ENCODE assay signal across 31 cellular contexts in genomic region chr4:38957239-38957815, GRCh38.
A peak's percentile ranks its signal among the peaks of the same experiment; 100 is the strongest.
DNase-seq lines count a peak whose midpoint lies in the region; ATAC-seq, FAIRE-seq and TF ChIP-seq lines count a peak whose summit lies in the region.
"Had no signal": no experiment of that assay in that cellular context is flagged by ENCODE, and none has a peak within 500 bp of the region (broad histone marks: within the 10 kb centered on the region; RNA-seq: fewer than 3 reads in every experiment).

No MANE protein-coding gene starts in this region.

- no peak overlapping the region for H3K4me3 ChIP-seq in right cardiac atrium (ENCODE audit: low read length)
- no peak overlapping the region for H3K4me3 ChIP-seq in GM12878
- H3K4me3 ChIP-seq in sigmoid colon, result no peak overlapping the region
- H3K4me3 ChIP-seq in spleen, result no peak overlapping the region
- H3K4me3 ChIP-seq: gastrocnemius medialis, GM23338, prostate gland, skin epidermis, stomach, tibial nerve had no signal

- intact Hi-C loops in left ventricle myocardium superior (cut with micrococcal nuclease), result no loop called here
- intact Hi-C loops in right cardiac atrium (cut with DNase I), result no loop called here
- intact Hi-C loops in GM12878 (cut with micrococcal nuclease; ENCODE audit: unreplicated experiment), result no loop called here
- intact Hi-C loops in sigmoid colon (cut with DNase I), result no loop called here
- intact Hi-C loops in Calu3 (cut with micrococcal nuclease; ENCODE audit: unreplicated experiment), result no loop called here
- intact Hi-C loops in spleen (cut with DNase I; ENCODE audit: low total_unique reads), result no loop called here

- ATAC-seq in activated CD4-positive, CD25-positive, alpha-beta regulatory T cell treated with anti-CD3 and anti-CD28 coated beads, Interleukin-2, amount 50 U/mL, for 24 hours, result peak; percentile 6 to 18
- peak; percentile 42 for ATAC-seq in left ventricle myocardium superior
- ATAC-seq in right cardiac atrium, result no peak
- peak; percentile 25 for ATAC-seq in GM12878
- ATAC-seq: activated CD8-positive, alpha-beta T cell treated with anti-CD3 and anti-CD28 coated beads, Interleukin-2, amount 10 ng/mL, durations not matched to agents 7 days and 5 days; esophagus mucosa; gastrocnemius medialis; GM23338; SK-N-SH treated with all-trans-retinoic acid at 6 μM for 48 hours had no signal

- peaks cover 2% of the 10 kb centered on the region for H3K9me3 Mint-ChIP-seq in Calu3 (ENCODE audit: low read depth, unreplicated experiment)
- H3K9me3 Mint-ChIP-seq: endodermal cell, GM23338 had no signal

- no peak overlapping the region for H3K9ac ChIP-seq in GM12878 (ENCODE audit: control insufficient read depth, insufficient read depth, low read length)

- H4K20me1 ChIP-seq in GM12878 (ENCODE audit: control insufficient read depth, insufficient read depth), result no peaks in the 10 kb centered on the region

- H3K4me1 ChIP-seq in right cardiac atrium (ENCODE audit: control insufficient read depth, insufficient read depth, low read length), result no peaks in the 10 kb centered on the region
- peaks cover 6% of the 10 kb centered on the region; the same call in 1 of the 2 replicates for H3K4me1 ChIP-seq in GM12878 (ENCODE audit: control insufficient read depth, insufficient read depth, low read length)
- H3K4me1 ChIP-seq in sigmoid colon, result peaks cover 0 to 23% (median 14%) of the 10 kb centered on the region in 4 donors
- H3K4me1 ChIP-seq in spleen, result no peaks in the 10 kb centered on the region
- H3K4me1 ChIP-seq: gastrocnemius medialis, prostate gland had no signal

- H3K79me2 ChIP-seq in GM12878 (ENCODE audit: control insufficient read depth, insufficient read depth, low read length), result no peaks in the 10 kb centered on the region

- TF ChIP-seq CTCF in GM12878 (IDR thresholded peaks at IDR 0.05 in 2 of 3, conservative IDR thresholded peaks at IDR 0.05 in 1 of 3; ENCODE audit: control insufficient read depth in 2 of 3, extremely low read depth in 1 of 3, insufficient read depth in 1 of 3, low read depth in 3 of 3, low read length in 3 of 3) (no peak), sigmoid colon (IDR thresholded peaks at IDR 0.05) (no peak), Calu3 (IDR thresholded peaks at IDR 0.05; ENCODE audit: unreplicated experiment) (no peak), spleen (IDR thresholded peaks at IDR 0.05 in 8 of 11, conservative IDR thresholded peaks at IDR 0.05 in 3 of 11) (no peak)

- WGBS in right cardiac atrium, result 58% methylated on average over 7 of the region's 7 CpGs
- WGBS in GM12878 (ENCODE audit: insufficient coverage, insufficient replicate concordance, low lambda C conversion rate, missing lambda C conversion rate), result 67% methylated on average over 7 of the region's 7 CpGs
- WGBS in sigmoid colon, 2 donors, result 66 to 70% methylated on average over 7 of the region's 7 CpGs
- WGBS in spleen, 5 donors, result 67 to 74% (median 72%) methylated on average over 7 of the region's 7 CpGs

- SMC1A ChIA-PET in GM12878 (lab: Charles Lee; ENCODE audit: uncharacterized antibody, unreplicated experiment), result no interaction called here

- BruUV-seq in GM12878 (replicated peaks; lab: Mats Ljungman, UMichigan) (no TSS peak), Calu3 (replicated peaks; lab: Mats Ljungman, UMichigan) (no TSS peak)

- no peaks in the 10 kb centered on the region for H3K4me1 Mint-ChIP-seq in Calu3 (ENCODE audit: low read depth, unreplicated experiment)
- H3K4me1 Mint-ChIP-seq: activated naive CD4-positive, alpha-beta T cell treated with anti-CD3 and anti-CD28 coated beads, Interleukin-2, amount 50 U/mL, for 24 hours; CD14-positive monocyte; endodermal cell; GM23338 had no signal

- H2AFZ ChIP-seq in GM12878 (ENCODE audit: control insufficient read depth, low read depth, low read length), result 0 out of 2 replicates have a peak overlapping the region, but pooled peaks have one; percentile 24

- no peak overlapping the region for H3K4me3 Mint-ChIP-seq in Calu3 (ENCODE audit: low read depth, unreplicated experiment)
- H3K4me3 Mint-ChIP-seq: activated CD8-positive, alpha-beta T cell treated with anti-CD3 and anti-CD28 coated beads, Interleukin-2, amount 10 ng/mL, durations not matched to agents 7 days and 5 days; activated naive CD4-positive, alpha-beta T cell treated with anti-CD3 and anti-CD28 coated beads, Interleukin-2, amount 50 U/mL, for 24 hours; CD14-positive monocyte; dendritic cell treated with granulocyte-macrophage colony-stimulating factor and Interleukin-4, amounts not matched to agents 40 ng/mL and 50 ng/mL, for 4 days; endodermal cell; GM23338 had no signal

- TF ChIP-seq EP300 in GM12878 (IDR thresholded peaks at IDR 0.05; ENCODE audit: borderline replicate concordance in 1 of 2, control insufficient read depth in 1 of 2, low read depth in 2 of 2, low read length in 2 of 2) (no peak), sigmoid colon (IDR thresholded peaks at IDR 0.05) (no peak)

- FAIRE-seq in GM12878 (lab: Jason Lieb, UNC), result no peak
- FAIRE-seq: GM12892 had no signal

- DNase-seq in activated CD4-positive, CD25-positive, alpha-beta regulatory T cell (lab: John Stamatoyannopoulos, UW), result no peak
- DNase-seq in left ventricle myocardium superior (no peak), right cardiac atrium (no peak), GM12878 (ENCODE audit: low read depth, low spot score) (no peak), sigmoid colon (no peak), Calu3 (no peak), spleen (no peak)
- DNase-seq: activated CD8-positive, alpha-beta T cell treated with anti-CD3 and anti-CD28 coated beads, Interleukin-2, amount 10 ng/mL, durations not matched to agents 7 days and 5 days; central memory CD4-positive, alpha-beta T cell; EL; endodermal cell; gastrocnemius medialis; hypothalamus; Karpas-422; naive B cell; stimulated activated CD8-positive, alpha-beta memory T cell treated with anti-CD3 and anti-CD28 coated beads, Interleukin-4, amount 100 ng/mL, for 48 hours; stomach; WERI-Rb-1 had no signal

- in situ Hi-C loops in GM12878 (cut with MboI), result no loop called here

- no peak overlapping the region for H3K4me2 ChIP-seq in GM12878 (ENCODE audit: control insufficient read depth, insufficient read depth)
- H3K4me2 ChIP-seq: GM23338 had no signal

- H3K9me3 ChIP-seq in right cardiac atrium (ENCODE audit: control insufficient read depth, low read length), result no peaks in the 10 kb centered on the region
- no peaks in the 10 kb centered on the region; the same call in 1 of the 3 replicates for H3K9me3 ChIP-seq in GM12878 (replicated peaks; ENCODE audit: control insufficient read depth, insufficient read depth, low read length)
- H3K9me3 ChIP-seq in sigmoid colon, result no peaks in the 10 kb centered on the region
- peaks cover 0 to 7% (median 0%) of the 10 kb centered on the region in 8 donors for H3K9me3 ChIP-seq in spleen
- H3K9me3 ChIP-seq: gastrocnemius medialis, prostate gland, stomach, tibial nerve had no signal

- POLR2A ChIA-PET in GM12878 (lab: Charles Lee), result no interaction called here

- H3K36me3 ChIP-seq in GM12878 (ENCODE audit: control insufficient read depth in 2 of 2, insufficient read depth in 2 of 2, low read length in 1 of 2), result no peaks in the 10 kb centered on the region
- no peaks in the 10 kb centered on the region for H3K36me3 ChIP-seq in sigmoid colon
- no peaks in the 10 kb centered on the region for H3K36me3 ChIP-seq in spleen
- H3K36me3 ChIP-seq: gastrocnemius medialis, prostate gland, stomach, tibial nerve, WERI-Rb-1 had no signal

- TF ChIP-seq RAD21 in GM12878 (IDR thresholded peaks at IDR 0.05; ENCODE audit: insufficient read depth, low read depth, low read length), result no peak

- no peak overlapping the region for H3K27ac Mint-ChIP-seq in Calu3 (ENCODE audit: unreplicated experiment)
- H3K27ac Mint-ChIP-seq: activated CD8-positive, alpha-beta T cell treated with anti-CD3 and anti-CD28 coated beads, Interleukin-2, amount 10 ng/mL, durations not matched to agents 7 days and 5 days; CD14-positive monocyte; dendritic cell treated with granulocyte-macrophage colony-stimulating factor and Interleukin-4, amounts not matched to agents 40 ng/mL and 50 ng/mL, for 4 days; endodermal cell; GM23338 had no signal

- no peaks in the 10 kb centered on the region for H3K27me3 ChIP-seq in right cardiac atrium (ENCODE audit: control insufficient read depth, insufficient read depth)
- H3K27me3 ChIP-seq in GM12878 (replicated peaks in 1 of 2; ENCODE audit: control insufficient read depth in 2 of 2, insufficient read depth in 2 of 2, low read length in 1 of 2), result no peaks in the 10 kb centered on the region
- no peaks in the 10 kb centered on the region for H3K27me3 ChIP-seq in sigmoid colon
- H3K27me3 ChIP-seq in spleen (replicated peaks in 1 of 7), result no peaks in the 10 kb centered on the region
- H3K27me3 ChIP-seq: gastrocnemius medialis, stomach, tibial nerve had no signal

- no peaks in the 10 kb centered on the region for H3K27me3 Mint-ChIP-seq in Calu3 (ENCODE audit: unreplicated experiment)
- H3K27me3 Mint-ChIP-seq: activated naive CD4-positive, alpha-beta T cell treated with anti-CD3 and anti-CD28 coated beads, Interleukin-2, amount 50 U/mL, for 24 hours had no signal

- CTCF ChIA-PET in GM12878 (lab: Yijun Ruan, JAX) (no interaction called here), Calu3 (lab: Charles Lee) (no interaction called here)

- H3K27ac ChIP-seq in right cardiac atrium (ENCODE audit: low read length) (no peak overlapping the region), GM12878 (ENCODE audit: control insufficient read depth, insufficient read depth) (no peak overlapping the region), sigmoid colon (peak overlapping the region in 3 of 4 donors; percentile 5 to 38 (median 19)), spleen (no peak overlapping the region)
- H3K27ac ChIP-seq: 22Rv1, gastrocnemius medialis, prostate gland, RWPE1, skin epidermis, tibial nerve, WERI-Rb-1 had no signal

- TF ChIP-seq POLR2A in GM12878 (IDR thresholded peaks at IDR 0.05; ENCODE audit: low read depth, low read length) (no peak), sigmoid colon (IDR thresholded peaks at IDR 0.05) (no peak), spleen (IDR thresholded peaks at IDR 0.05) (no peak)

- no peaks in the 10 kb centered on the region for H3K36me3 Mint-ChIP-seq in Calu3 (ENCODE audit: insufficient read depth, unreplicated experiment)
- H3K36me3 Mint-ChIP-seq: activated naive CD4-positive, alpha-beta T cell treated with anti-CD3 and anti-CD28 coated beads, Interleukin-2, amount 50 U/mL, for 24 hours; CD14-positive monocyte had no signal

- RAD21 ChIA-PET in GM12878 (lab: Charles Lee; ENCODE audit: unreplicated experiment), result interaction anchor here (0.8 to 1.0 kb wide), 2 partner anchors 8 to 16 kb away, joined by 3 to 4 read pairs; no protein-coding TSS in a partner anchor

TF ChIP-seq in GM12878, 131 proteins besides CTCF, POLR2A, EP300 and RAD21:
- no peak for TF ChIP-seq TARDBP (IDR thresholded peaks at IDR 0.05; ENCODE audit: borderline replicate concordance)

Comparison
In these comparisons a context has a peak if more than half of its experiments do, and no peak if none do; other contexts are left out.
1. ATAC-seq: peak in activated CD4-positive, CD25-positive, alpha-beta regulatory T cell treated with anti-CD3 and anti-CD28 coated beads, Interleukin-2, amount 50 U/mL, for 24 hours (2 of 2), left ventricle myocardium superior (single experiment) and GM12878 (single experiment); none in right cardiac atrium (0 of 2).
2. H3K27ac ChIP-seq: peak in sigmoid colon (3 of 4); none in right cardiac atrium (single experiment), GM12878 (single experiment) and spleen (0 of 8).